15 cellular contexts compared by ENCODE assay signal in genomic region chr10:100245484-100246220, GRCh38.
"Had no signal": no experiment of that assay in that cellular context is flagged by ENCODE, and none has a peak within 500 bp of the region (broad histone marks: within the 10 kb centered on the region; RNA-seq: fewer than 3 reads in every experiment).

No MANE protein-coding gene starts in this region.

- H3K9me3 ChIP-seq: sigmoid colon, tibial nerve, uterus had no signal

- H3K4me3 Mint-ChIP-seq: activated CD4-positive, alpha-beta T cell treated with anti-CD3 and anti-CD28 coated beads, Interleukin-2, amount 10 ng/mL, durations not matched to agents 7 days and 5 days; activated naive CD8-positive, alpha-beta T cell; activated T-helper 1 cell treated with anti-CD3 and anti-CD28 coated beads, Interleukin-12 subunit alpha, Interleukin-12 subunit beta, Interleukin-2, Interleukin-4 antibody, amounts not matched to agents 30 ng/mL and 10 ng/mL and 1 ng/mL, durations not matched to agents 14 hours and 24 hours and 36 hours; immature natural killer cell; memory B cell; natural killer cell had no signal

- H3K27ac Mint-ChIP-seq: activated CD4-positive, alpha-beta T cell treated with anti-CD3 and anti-CD28 coated beads, Interleukin-2, amount 10 ng/mL, durations not matched to agents 7 days and 5 days; activated naive CD8-positive, alpha-beta T cell; activated T-helper 1 cell treated with anti-CD3 and anti-CD28 coated beads, Interleukin-12 subunit alpha, Interleukin-12 subunit beta, Interleukin-2, Interleukin-4 antibody, amounts not matched to agents 30 ng/mL and 10 ng/mL and 1 ng/mL, durations not matched to agents 14 hours and 24 hours and 36 hours; memory B cell; natural killer cell had no signal

- H3K27ac ChIP-seq: sigmoid colon, tibial nerve, uterus had no signal

- H3K4me1 Mint-ChIP-seq: activated CD4-positive, alpha-beta T cell treated with anti-CD3 and anti-CD28 coated beads, Interleukin-2, amount 10 ng/mL, durations not matched to agents 7 days and 5 days; memory B cell; natural killer cell had no signal

- H3K4me3 ChIP-seq: sigmoid colon, tibial nerve, uterus had no signal

- H3K4me1 ChIP-seq: sigmoid colon, tibial nerve, uterus had no signal

- H3K27me3 Mint-ChIP-seq: activated CD4-positive, alpha-beta T cell treated with anti-CD3 and anti-CD28 coated beads, Interleukin-2, amount 10 ng/mL, durations not matched to agents 7 days and 5 days; activated naive CD8-positive, alpha-beta T cell; memory B cell had no signal

- H3K9me3 Mint-ChIP-seq: activated CD4-positive, alpha-beta T cell treated with anti-CD3 and anti-CD28 coated beads, Interleukin-2, amount 10 ng/mL, durations not matched to agents 7 days and 5 days; activated T-helper 1 cell treated with anti-CD3 and anti-CD28 coated beads, Interleukin-12 subunit alpha, Interleukin-12 subunit beta, Interleukin-2, Interleukin-4 antibody, amounts not matched to agents 30 ng/mL and 10 ng/mL and 1 ng/mL, durations not matched to agents 14 hours and 24 hours and 36 hours; immature natural killer cell; memory B cell; natural killer cell had no signal

- DNase-seq: activated CD4-positive, alpha-beta T cell treated with anti-CD3 and anti-CD28 coated beads, Interleukin-2, amount 10 ng/mL, durations not matched to agents 7 days and 5 days; activated CD8-positive, alpha-beta memory T cell treated with anti-CD3 and anti-CD28 coated beads for 24 hours; cerebellar nuclear complex; effector CD4-positive, alpha-beta T cell; immature natural killer cell; natural killer cell; sigmoid colon; stimulated activated naive CD8-positive, alpha-beta T cell treated with anti-CD3 and anti-CD28 coated beads, Interleukin-15, Interleukin-2, amounts not matched to agents 100 U/mL and 50 U/mL, for 24 hours; substantia nigra; T1000; uterus had no signal

- H3K36me3 ChIP-seq: uterus had no signal

- H3K27me3 ChIP-seq: sigmoid colon, tibial nerve, uterus had no signal

- ATAC-seq: natural killer cell; stimulated activated naive CD8-positive, alpha-beta T cell treated with anti-CD3 and anti-CD28 coated beads, Interleukin-15, Interleukin-2, amounts not matched to agents 100 U/mL and 50 U/mL, for 24 hours had no signal
